Comparison of ENCODE assay signal across 1 cellular context in the genomic region with DNA sequence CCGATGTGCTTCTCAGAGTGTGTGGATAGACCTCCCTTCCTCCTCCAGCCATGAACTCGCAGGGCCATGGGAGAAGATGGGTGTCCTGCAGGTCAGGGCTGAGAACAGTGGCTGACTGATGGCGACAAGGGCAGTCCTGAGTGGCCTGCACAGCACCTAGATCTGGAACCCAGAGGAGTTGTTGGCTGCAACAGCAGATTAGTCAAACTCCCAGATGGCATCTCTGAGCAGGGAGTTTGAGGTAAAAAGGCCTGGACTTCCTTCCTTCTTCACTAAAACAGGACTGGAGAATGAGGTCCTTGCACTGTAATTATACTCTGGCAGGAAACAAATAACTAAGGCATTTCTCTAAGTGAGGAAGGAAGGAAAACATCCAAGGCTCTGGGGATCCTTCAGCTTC.
TF ChIP-seq lines count a peak whose summit lies in the region.

No MANE protein-coding gene starts in this region.

TF ChIP-seq in H1, 55 proteins besides CTCF, POLR2A, EP300 and RAD21:
- no peak for TF ChIP-seq PHF8 (conservative IDR thresholded peaks at IDR 0.05; ENCODE audit: low read depth, low read length)
- TF ChIP-seq YY1 (IDR thresholded peaks at IDR 0.05; ENCODE audit: low read depth, low read length): no peak
- TF ChIP-seq MAFK (IDR thresholded peaks at IDR 0.05; ENCODE audit: low read depth, low read length): no peak
- TF ChIP-seq, protein P1, sequence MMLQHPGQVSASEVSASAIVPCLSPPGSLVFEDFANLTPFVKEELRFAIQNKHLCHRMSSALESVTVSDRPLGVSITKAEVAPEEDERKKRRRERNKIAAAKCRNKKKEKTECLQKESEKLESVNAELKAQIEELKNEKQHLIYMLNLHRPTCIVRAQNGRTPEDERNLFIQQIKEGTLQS (IDR thresholded peaks at IDR 0.05; ENCODE audit: insufficient read depth, low read depth, low read length): no peak
- TF ChIP-seq FOSL1 (IDR thresholded peaks at IDR 0.05; ENCODE audit: insufficient read depth, low read depth, low read length): no peak
- TF ChIP-seq CBX8 (IDR thresholded peaks at IDR 0.05; ENCODE audit: borderline replicate concordance, low read depth, low read length): no peak
- TF ChIP-seq TCF12 (IDR thresholded peaks at IDR 0.05; ENCODE audit: low read depth, low read length): no peak
- TF ChIP-seq POU5F1 (IDR thresholded peaks at IDR 0.05; ENCODE audit: low read depth, low read length): no peak
- no peak for TF ChIP-seq JUND (IDR thresholded peaks at IDR 0.05; ENCODE audit: low read length)
- TF ChIP-seq HDAC2 (IDR thresholded peaks at IDR 0.05; ENCODE audit: borderline replicate concordance in 1 of 2, low read depth in 2 of 2, low read length in 2 of 2): no peak
- no peak for TF ChIP-seq CEBPB (IDR thresholded peaks at IDR 0.05; ENCODE audit: low read depth, low read length)
- no peak for TF ChIP-seq TEAD4 (IDR thresholded peaks at IDR 0.05; ENCODE audit: low read depth, low read length)
- no peak for TF ChIP-seq KDM4A (IDR thresholded peaks at IDR 0.05; ENCODE audit: low read depth, low read length, severe bottlenecking)
- TF ChIP-seq RNF2 (IDR thresholded peaks at IDR 0.05; ENCODE audit: borderline replicate concordance, low read depth, low read length, missing control alignments, poor library complexity, severe bottlenecking): no peak
- TF ChIP-seq, protein P2, sequence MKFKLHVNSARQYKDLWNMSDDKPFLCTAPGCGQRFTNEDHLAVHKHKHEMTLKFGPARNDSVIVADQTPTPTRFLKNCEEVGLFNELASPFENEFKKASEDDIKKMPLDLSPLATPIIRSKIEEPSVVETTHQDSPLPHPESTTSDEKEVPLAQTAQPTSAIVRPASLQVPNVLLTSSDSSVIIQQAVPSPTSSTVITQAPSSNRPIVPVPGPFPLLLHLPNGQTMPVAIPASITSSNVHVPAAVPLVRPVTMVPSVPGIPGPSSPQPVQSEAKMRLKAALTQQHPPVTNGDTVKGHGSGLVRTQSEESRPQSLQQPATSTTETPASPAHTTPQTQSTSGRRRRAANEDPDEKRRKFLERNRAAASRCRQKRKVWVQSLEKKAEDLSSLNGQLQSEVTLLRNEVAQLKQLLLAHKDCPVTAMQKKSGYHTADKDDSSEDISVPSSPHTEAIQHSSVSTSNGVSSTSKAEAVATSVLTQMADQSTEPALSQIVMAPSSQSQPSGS (IDR thresholded peaks at IDR 0.05; ENCODE audit: low read length): no peak
- no peak for TF ChIP-seq RXRA (IDR thresholded peaks at IDR 0.05; ENCODE audit: insufficient read depth, low read depth, low read length)
- TF ChIP-seq SIN3A (conservative IDR thresholded peaks at IDR 0.05 in 1 of 2, IDR thresholded peaks at IDR 0.05 in 1 of 2; ENCODE audit: low read depth in 1 of 2, low read length in 2 of 2): no peak
- TF ChIP-seq JUN (IDR thresholded peaks at IDR 0.05; ENCODE audit: low read depth, low read length): no peak
- TF ChIP-seq KDM5A (IDR thresholded peaks at IDR 0.05; ENCODE audit: low read length): no peak
